In genomic region chr1:180504186-180504585, GRCh38 we compare ENCODE assay signal across 19 cellular contexts. TPM values are rescaled to one million over a fixed set of nuclear protein-coding genes. Genes with fewer than 3 reads are reported as not detected.
A peak's percentile ranks its signal among the peaks of the same experiment; 100 is the strongest.
DNase-seq lines count a peak whose midpoint lies in the region; ATAC-seq and TF ChIP-seq lines count a peak whose summit lies in the region.
"Had no signal": no experiment of that assay in that cellular context is flagged by ENCODE, and none has a peak within 500 bp of the region (broad histone marks: within the 10 kb centered on the region; RNA-seq: fewer than 3 reads in every experiment).

No MANE protein-coding gene starts in this region.

- H3K36me3 ChIP-seq in Karpas-422 (ENCODE audit: insufficient read depth, low read length), result peaks cover 7% of the 10 kb centered on the region; the same call in 1 of the 2 replicates

- CTCF ChIA-PET in activated CD8-positive, alpha-beta T cell treated with anti-CD3 and anti-CD28 coated beads for 36 hours (lab: Charles Lee), result interaction anchor here (3.6 to 6.9 kb wide), 2 partner anchors 10 to 22 kb away, joined by 18 to 78 read pairs; no protein-coding TSS in a partner anchor
- CTCF ChIA-PET in activated CD8-positive, alpha-beta T cell treated with anti-CD3 and anti-CD28 coated beads, Interleukin-2, amount 10 ng/mL, durations not matched to agents 7 days and 5 days (lab: Charles Lee), result interaction anchor here (1.7 to 3.9 kb wide), 2 partner anchors 12 to 251 kb away, joined by 3 to 28 read pairs; no protein-coding TSS in a partner anchor

- H3K79me2 ChIP-seq in Karpas-422 (ENCODE audit: low read length), result peaks cover 31% of the 10 kb centered on the region

- no peaks in the 10 kb centered on the region for H3K9me3 ChIP-seq in Karpas-422 (ENCODE audit: low read length)

- intact Hi-C loops in activated CD8-positive, alpha-beta T cell treated with anti-CD3 and anti-CD28 coated beads for 36 hours (cut with micrococcal nuclease), result no loop called here

- H3K27me3 ChIP-seq in Karpas-422 (ENCODE audit: low read length), result no peaks in the 10 kb centered on the region

- peaks cover 30% of the 10 kb centered on the region for H3K4me1 ChIP-seq in Karpas-422 (ENCODE audit: low read length)

- POLR2A ChIA-PET in activated CD8-positive, alpha-beta T cell treated with anti-CD3 and anti-CD28 coated beads for 36 hours (lab: Charles Lee), result interaction anchor here (1.3 kb wide), 1 partner anchor 11 kb away, joined by 5 read pairs; no protein-coding TSS in a partner anchor
- POLR2A ChIA-PET in activated CD8-positive, alpha-beta T cell treated with anti-CD3 and anti-CD28 coated beads, Interleukin-2, amount 10 ng/mL, durations not matched to agents 7 days and 5 days (lab: Charles Lee), result interaction anchor here (0.7 kb wide), 1 partner anchor 533 kb away, joined by 3 read pairs; no protein-coding TSS in a partner anchor

- TF ChIP-seq CTCF in activated CD8-positive, alpha-beta T cell treated with anti-CD3 and anti-CD28 coated beads for 36 hours (IDR thresholded peaks at IDR 0.05), result no peak
- no peak for TF ChIP-seq CTCF in endothelial cell (IDR thresholded peaks at IDR 0.05; ENCODE audit: unreplicated experiment)
- TF ChIP-seq CTCF in neural crest cell (conservative IDR thresholded peaks at IDR 0.05), result no peak

- no peak overlapping the region for H2AFZ ChIP-seq in Karpas-422 (ENCODE audit: low read length)

- no peak overlapping the region for H3K27ac ChIP-seq in Karpas-422 (ENCODE audit: low read length)

- no peaks in the 10 kb centered on the region for H3K9me2 ChIP-seq in Karpas-422 (replicated peaks; ENCODE audit: insufficient read depth, low read length)

- H3K27ac Mint-ChIP-seq in activated CD8-positive, alpha-beta T cell treated with anti-CD3 and anti-CD28 coated beads for 36 hours, result no peak overlapping the region
- no peak overlapping the region for H3K27ac Mint-ChIP-seq in activated CD8-positive, alpha-beta T cell treated with anti-CD3 and anti-CD28 coated beads, Interleukin-2, amount 10 ng/mL, durations not matched to agents 7 days and 5 days
- peak overlapping the region; percentile 37 for H3K27ac Mint-ChIP-seq in endothelial cell (ENCODE audit: unreplicated experiment)
- no peak overlapping the region for H3K27ac Mint-ChIP-seq in neural crest cell (ENCODE audit: unreplicated experiment)

- no peak overlapping the region for H3K9ac ChIP-seq in Karpas-422 (ENCODE audit: low read length)

- H3K4me3 ChIP-seq in Karpas-422 (ENCODE audit: low read length), result no peak overlapping the region

- H3K27me3 Mint-ChIP-seq in activated CD8-positive, alpha-beta T cell treated with anti-CD3 and anti-CD28 coated beads for 36 hours, result no peaks in the 10 kb centered on the region
- no peaks in the 10 kb centered on the region for H3K27me3 Mint-ChIP-seq in activated CD8-positive, alpha-beta T cell treated with anti-CD3 and anti-CD28 coated beads, Interleukin-2, amount 10 ng/mL, durations not matched to agents 7 days and 5 days (ENCODE audit: low read depth)
- peaks cover 1% of the 10 kb centered on the region for H3K27me3 Mint-ChIP-seq in endothelial cell (ENCODE audit: unreplicated experiment)
- H3K27me3 Mint-ChIP-seq in neural crest cell (ENCODE audit: low read depth), result no peaks in the 10 kb centered on the region

- H3K36me3 Mint-ChIP-seq in activated CD8-positive, alpha-beta T cell treated with anti-CD3 and anti-CD28 coated beads for 36 hours (ENCODE audit: low read depth), result peaks cover 18% of the 10 kb centered on the region
- H3K36me3 Mint-ChIP-seq in activated CD8-positive, alpha-beta T cell treated with anti-CD3 and anti-CD28 coated beads, Interleukin-2, amount 10 ng/mL, durations not matched to agents 7 days and 5 days (ENCODE audit: low read depth), result peaks cover 11% of the 10 kb centered on the region
- H3K36me3 Mint-ChIP-seq in endothelial cell (ENCODE audit: low read depth, unreplicated experiment) (no peaks in the 10 kb centered on the region), neural crest cell (ENCODE audit: low read depth) (peaks cover 6% of the 10 kb centered on the region)

- no peaks in the 10 kb centered on the region for H3K9me3 Mint-ChIP-seq in activated CD8-positive, alpha-beta T cell treated with anti-CD3 and anti-CD28 coated beads for 36 hours
- H3K9me3 Mint-ChIP-seq in activated CD8-positive, alpha-beta T cell treated with anti-CD3 and anti-CD28 coated beads, Interleukin-2, amount 10 ng/mL, durations not matched to agents 7 days and 5 days (ENCODE audit: insufficient read depth), result no peaks in the 10 kb centered on the region
- no peaks in the 10 kb centered on the region for H3K9me3 Mint-ChIP-seq in endothelial cell (ENCODE audit: unreplicated experiment)
- no peaks in the 10 kb centered on the region for H3K9me3 Mint-ChIP-seq in neural crest cell

- DNase-seq in activated CD8-positive, alpha-beta T cell treated with anti-CD3 and anti-CD28 coated beads for 36 hours, result no peak
- no peak for DNase-seq in activated CD8-positive, alpha-beta T cell treated with anti-CD3 and anti-CD28 coated beads, Interleukin-2, amount 10 ng/mL, durations not matched to agents 7 days and 5 days
- DNase-seq in Karpas-422, result no peak
- no peak for DNase-seq in endothelial cell (ENCODE audit: low spot score)
- DNase-seq in neural crest cell (ENCODE audit: low read depth, low spot score), result no peak
- no peak for DNase-seq in GM19238 (ENCODE audit: insufficient read length, low spot score)
- no peak for DNase-seq in HuH-7.5 (ENCODE audit: low spot score)
- DNase-seq: 8988T; DMS 273 treated with DMSO at 0.1 percent for 48 hours; EL; Kasumi-1; NCI-H1105 treated with DMSO at 0.1 percent for 48 hours; NCI-H2029; NCI-H2171 treated with DMSO at 0.1 percent for 48 hours; NCI-H446 treated with DMSO at 0.1 percent for 48 hours; NK-92 treated with Interleukin-12 subunit alpha and Interleukin-12 subunit beta, amount 100 ng/mL, for 24 hours had no signal

- peaks cover 22% of the 10 kb centered on the region for H3K4me1 Mint-ChIP-seq in activated CD8-positive, alpha-beta T cell treated with anti-CD3 and anti-CD28 coated beads for 36 hours (ENCODE audit: low read depth)
- H3K4me1 Mint-ChIP-seq in activated CD8-positive, alpha-beta T cell treated with anti-CD3 and anti-CD28 coated beads, Interleukin-2, amount 10 ng/mL, durations not matched to agents 7 days and 5 days (ENCODE audit: low read depth), result peaks cover 30% of the 10 kb centered on the region
- peaks cover 29% of the 10 kb centered on the region for H3K4me1 Mint-ChIP-seq in endothelial cell (ENCODE audit: unreplicated experiment)
- H3K4me1 Mint-ChIP-seq in neural crest cell, result peaks cover 35% of the 10 kb centered on the region

- H4K20me1 ChIP-seq in Karpas-422 (ENCODE audit: insufficient read depth, low read depth, low read length), result no peaks in the 10 kb centered on the region

- peak overlapping the region; percentile 76 for H3K4me2 ChIP-seq in Karpas-422 (ENCODE audit: low read depth, low read length, poor library complexity, severe bottlenecking)

- peak overlapping the region; percentile 2 for H3K4me3 Mint-ChIP-seq in activated CD8-positive, alpha-beta T cell treated with anti-CD3 and anti-CD28 coated beads for 36 hours
- H3K4me3 Mint-ChIP-seq in activated CD8-positive, alpha-beta T cell treated with anti-CD3 and anti-CD28 coated beads, Interleukin-2, amount 10 ng/mL, durations not matched to agents 7 days and 5 days, result no peak overlapping the region
- H3K4me3 Mint-ChIP-seq in endothelial cell (ENCODE audit: unreplicated experiment) (no peak overlapping the region), neural crest cell (peak overlapping the region; percentile 56)

- ATAC-seq in activated CD8-positive, alpha-beta T cell treated with anti-CD3 and anti-CD28 coated beads for 36 hours, result no peak
- no peak for ATAC-seq in activated CD8-positive, alpha-beta T cell treated with anti-CD3 and anti-CD28 coated beads, Interleukin-2, amount 10 ng/mL, durations not matched to agents 7 days and 5 days
- ATAC-seq in GM21737 (IDR thresholded peaks at IDR 0.05; ENCODE audit: unreplicated experiment), result no peak

RNA-seq across cellular contexts. Expression of gene ACBD6, which starts 1.8 kb away (rescaled TPM):
- total RNA-seq in activated CD8-positive, alpha-beta T cell treated with anti-CD3 and anti-CD28 coated beads for 36 hours, result 10 to 100 TPM; 41.3 to 45.0 TPM
- total RNA-seq in activated CD8-positive, alpha-beta T cell treated with anti-CD3 and anti-CD28 coated beads, Interleukin-2, amount 10 ng/mL, durations not matched to agents 7 days and 5 days, result 10 to 100 TPM; 35.7 to 37.7 TPM
- 74.0 and 106 TPM in 2 replicates for total RNA-seq in Karpas-422 (2014; rRNA removed; shearing (Covaris generic); ENCODE audit: low replicate concordance)
- total RNA-seq in endothelial cell (ENCODE audit: unreplicated experiment), result 46.5 TPM
- 56.4 and 59.1 TPM in 2 replicates for total RNA-seq in neural crest cell

RNA-seq across cellular contexts. Expression of gene OVAAL, which starts 54.6 kb away (rescaled TPM):
- total RNA-seq in activated CD8-positive, alpha-beta T cell treated with anti-CD3 and anti-CD28 coated beads for 36 hours, result not detected
- not detected for total RNA-seq in activated CD8-positive, alpha-beta T cell treated with anti-CD3 and anti-CD28 coated beads, Interleukin-2, amount 10 ng/mL, durations not matched to agents 7 days and 5 days
- 3.6 and 4.2 TPM in 2 replicates for total RNA-seq in Karpas-422 (2014; rRNA removed; shearing (Covaris generic); ENCODE audit: low replicate concordance)
- not detected for total RNA-seq in endothelial cell (ENCODE audit: unreplicated experiment)
- total RNA-seq in neural crest cell, result not detected in 2 replicates
- total RNA-seq: H1, OCI-LY7 had no signal

Comparison
In these comparisons a context has a peak if more than half of its experiments do, and no peak if none do; other contexts are left out.
1. H3K4me3 Mint-ChIP-seq: peak in activated CD8-positive, alpha-beta T cell treated with anti-CD3 and anti-CD28 coated beads for 36 hours (single experiment) and neural crest cell (single experiment); none in activated CD8-positive, alpha-beta T cell treated with anti-CD3 and anti-CD28 coated beads, Interleukin-2, amount 10 ng/mL, durations not matched to agents 7 days and 5 days (single experiment) and endothelial cell (single experiment).